29 cellular contexts compared by ENCODE assay signal in genomic region chr18:76668119-76668518, GRCh38.
"Had no signal": no experiment of that assay in that cellular context is flagged by ENCODE, and none has a peak within 500 bp of the region (broad histone marks: within the 10 kb centered on the region; RNA-seq: fewer than 3 reads in every experiment).

No MANE protein-coding gene starts in this region.

- H3K27me3 ChIP-seq: left lung, pancreas, stomach, testis, thyroid gland, transverse colon, upper lobe of right lung, vagina had no signal

- H3K9me3 Mint-ChIP-seq: immature natural killer cell; nephron; stimulated activated naive B cell treated with anti-CD40 and anti-IgM and Interleukin-4, amounts not matched to agents 10 μg/mL and 1 μg/mL and 100 μg/mL, for 72 hours had no signal

- H3K36me3 ChIP-seq: left lung, lower lobe of right lung, pancreas, prostate gland, stomach, thyroid gland, transverse colon, upper lobe of right lung, vagina had no signal

- H3K4me3 Mint-ChIP-seq: immature natural killer cell; naive thymus-derived CD8-positive, alpha-beta T cell; nephron; stimulated activated naive B cell treated with anti-CD40 and anti-IgM and Interleukin-4, amounts not matched to agents 10 μg/mL and 1 μg/mL and 100 μg/mL, for 72 hours had no signal

- H3K4me1 ChIP-seq: left lung, lower lobe of right lung, pancreas, prostate gland, stomach, thyroid gland, transverse colon, upper lobe of right lung, vagina had no signal

- ATAC-seq: left colon; left lung; lower lobe of right lung; naive thymus-derived CD8-positive, alpha-beta T cell; pancreas; right cardiac atrium; sciatic nerve; stimulated activated naive B cell treated with anti-CD40 and anti-IgM and Interleukin-4, amounts not matched to agents 10 μg/mL and 1 μg/mL and 100 μg/mL, for 72 hours; stimulated activated naive CD8-positive, alpha-beta T cell treated with anti-CD3 and anti-CD28 coated beads, Interleukin-15, Interleukin-2, amounts not matched to agents 100 U/mL and 50 U/mL, for 24 hours; upper lobe of right lung had no signal

- H3K4me1 Mint-ChIP-seq: immature natural killer cell; naive thymus-derived CD8-positive, alpha-beta T cell; stimulated activated naive B cell treated with anti-CD40 and anti-IgM and Interleukin-4, amounts not matched to agents 10 μg/mL and 1 μg/mL and 100 μg/mL, for 72 hours had no signal

- DNase-seq: hypothalamus; immature natural killer cell; kidney; left colon; left lung; lower lobe of right lung; mammary epithelial cell; mesenchymal stem cell; naive thymus-derived CD8-positive, alpha-beta T cell; nucleus accumbens; pancreas; retina; right cardiac atrium; stimulated activated CD4-positive, alpha-beta T cell treated with anti-CD3 and anti-CD28 coated beads, Interleukin-12 subunit alpha, Interleukin-12 subunit beta, amount 100 ng/mL, for 4 hours; stimulated activated CD4-positive, alpha-beta T cell treated with anti-CD3 and anti-CD28 coated beads, Interleukin-15, amount 100 ng/mL, for 24 hours; stimulated activated CD4-positive, alpha-beta T cell treated with anti-CD3 and anti-CD28 coated beads, Interleukin-2, amount 100 ng/mL, for 24 hours; stimulated activated CD4-positive, alpha-beta T cell treated with anti-CD3 and anti-CD28 coated beads, Interleukin-4, amount 100 ng/mL, for 1 hour; stimulated activated naive B cell treated with anti-CD40 and anti-IgM and Interleukin-4, amounts not matched to agents 10 μg/mL and 1 μg/mL and 100 μg/mL, for 72 hours; stimulated activated naive CD8-positive, alpha-beta T cell treated with anti-CD3 and anti-CD28 coated beads, Interleukin-15, Interleukin-2, amounts not matched to agents 100 U/mL and 50 U/mL, for 24 hours; stomach; testis; thyroid gland; transverse colon had no signal

- H3K27ac Mint-ChIP-seq: immature natural killer cell; naive thymus-derived CD8-positive, alpha-beta T cell; stimulated activated naive B cell treated with anti-CD40 and anti-IgM and Interleukin-4, amounts not matched to agents 10 μg/mL and 1 μg/mL and 100 μg/mL, for 72 hours had no signal

- H3K9me3 ChIP-seq: left lung, lower lobe of right lung, pancreas, prostate gland, stomach, testis, thyroid gland, transverse colon, upper lobe of right lung, vagina had no signal

- H3K36me3 Mint-ChIP-seq: naive thymus-derived CD8-positive, alpha-beta T cell; stimulated activated naive B cell treated with anti-CD40 and anti-IgM and Interleukin-4, amounts not matched to agents 10 μg/mL and 1 μg/mL and 100 μg/mL, for 72 hours had no signal

- H3K4me3 ChIP-seq: left lung, lower lobe of right lung, pancreas, prostate gland, skin epidermis, stomach, testis, thyroid gland, transverse colon, upper lobe of right lung, vagina had no signal

- H3K27ac ChIP-seq: left lung, lower lobe of right lung, pancreas, prostate gland, skin epidermis, stomach, thyroid gland, transverse colon, upper lobe of right lung, vagina had no signal
